Comparison of ENCODE assay signal across 1 cellular context in genomic region chr2:40271066-40271465, GRCh38.
TF ChIP-seq lines count a peak whose summit lies in the region.

No MANE protein-coding gene starts in this region.

TF ChIP-seq in IMR-90, 13 proteins besides CTCF, POLR2A, EP300 and RAD21 (continued from another document):
- TF ChIP-seq USF2 (IDR thresholded peaks at IDR 0.05; ENCODE audit: low read depth, low read length) = no peak
- TF ChIP-seq MAZ (IDR thresholded peaks at IDR 0.05; ENCODE audit: borderline replicate concordance, low read depth, low read length) = no peak
- TF ChIP-seq CEBPB (IDR thresholded peaks at IDR 0.05; ENCODE audit: low read depth, low read length) = no peak
TF ChIP-seq in IMR-90: peak in this region for 0.
